In the genomic region with DNA sequence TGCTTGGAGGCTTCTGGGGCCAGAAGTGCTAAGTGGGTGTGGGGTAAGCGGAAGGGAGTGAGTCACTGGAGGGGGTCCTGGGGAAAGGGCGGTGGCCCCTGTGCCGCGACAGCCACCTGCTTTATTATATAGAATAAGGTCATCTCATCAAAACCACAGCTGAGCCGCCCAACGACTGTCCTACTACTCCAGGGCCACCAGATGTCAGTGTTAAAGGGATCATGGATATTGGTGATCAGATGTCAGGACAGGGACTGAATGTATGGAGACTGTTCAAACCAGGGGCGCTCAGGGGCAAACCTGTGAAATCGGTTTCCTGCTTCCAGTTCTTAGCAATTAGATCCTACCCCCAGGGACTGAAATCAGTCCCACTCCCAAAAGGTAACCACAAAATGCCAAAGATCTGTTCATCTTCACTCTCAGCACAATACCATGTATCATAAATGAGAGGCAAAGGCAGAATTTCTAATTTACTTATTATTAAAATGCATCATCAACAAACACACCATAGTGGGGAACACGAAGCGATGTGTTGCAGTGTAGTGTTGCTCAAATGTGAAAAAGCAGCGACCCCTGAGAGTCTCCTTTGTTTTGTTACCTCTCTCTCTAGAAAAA, we compare ENCODE assay signal across 1 cellular context.
TF ChIP-seq lines count a peak whose summit lies in the region.

No MANE protein-coding gene starts in this region.

TF ChIP-seq in IMR-90, 13 proteins besides CTCF, POLR2A, EP300 and RAD21 (continued from another document):
- TF ChIP-seq USF2 (IDR thresholded peaks at IDR 0.05; ENCODE audit: low read depth, low read length) (no peak), CHD1 (IDR thresholded peaks at IDR 0.05; ENCODE audit: low read depth, low read length) (no peak), CEBPB (IDR thresholded peaks at IDR 0.05; ENCODE audit: low read depth, low read length) (no peak), RFX5 (IDR thresholded peaks at IDR 0.05; ENCODE audit: low read depth, low read length) (no peak)
TF ChIP-seq in IMR-90: peak in this region for 0.
